Comparison of ENCODE assay signal across 17 cellular contexts in genomic region chr4:109764376-109764775, GRCh38. TPM values are rescaled to one million over a fixed set of nuclear protein-coding genes. Genes with fewer than 3 reads are reported as not detected.
"Had no signal": no experiment of that assay in that cellular context is flagged by ENCODE, and none has a peak within 500 bp of the region (broad histone marks: within the 10 kb centered on the region; RNA-seq: fewer than 3 reads in every experiment).

No MANE protein-coding gene starts in this region.

- ATAC-seq: activated CD8-positive, alpha-beta T cell treated with anti-CD3 and anti-CD28 coated beads, Interleukin-2, amount 10 ng/mL, durations not matched to agents 7 days and 5 days; left lung; natural killer cell; T-cell had no signal

- H3K27ac ChIP-seq: left lung, prostate gland, tibial nerve had no signal

- H3K4me1 ChIP-seq: left lung, prostate gland, tibial nerve had no signal

- H3K27me3 ChIP-seq: left lung, tibial nerve had no signal

- H3K36me3 ChIP-seq: left lung, prostate gland, tibial nerve had no signal

- H3K4me3 ChIP-seq: left lung, prostate gland, tibial nerve had no signal

- DNase-seq: activated CD4-positive, alpha-beta T cell treated with anti-CD3 and anti-CD28 coated beads for 1 hour; activated CD4-positive, alpha-beta T cell treated with anti-CD3 and anti-CD28 coated beads, Interleukin-2, amount 50 U/mL, for 1 hour; activated CD8-positive, alpha-beta T cell treated with anti-CD3 and anti-CD28 coated beads, Interleukin-2, amount 10 ng/mL, durations not matched to agents 7 days and 5 days; activated gamma-delta T cell treated with Interleukin-2 at 50 U/mL for 16 hours; activated T-cell treated with anti-CD3 and anti-CD28 coated beads, Interleukin-2, amount 50 U/mL, for 1 hour; amniotic stem cell; cortex of kidney; foreskin melanocyte; kidney; left lung; mammary epithelial cell; midbrain; natural killer cell; stimulated activated CD4-positive, alpha-beta T cell treated with anti-CD3 and anti-CD28 coated beads, Interleukin-1b, Interleukin-23, amount 100 ng/mL, for 48 hours; T-cell had no signal

- H3K9me3 ChIP-seq: left lung, prostate gland, tibial nerve had no signal

RNA-seq across cellular contexts. Expression of gene CFI, which starts 37.4 kb away (rescaled TPM):
- total RNA-seq: activated CD8-positive, alpha-beta T cell treated with anti-CD3 and anti-CD28 coated beads, Interleukin-2, amount 10 ng/mL, durations not matched to agents 7 days and 5 days; natural killer cell had no signal
